21 cellular contexts compared by ENCODE assay signal in the genomic region with DNA sequence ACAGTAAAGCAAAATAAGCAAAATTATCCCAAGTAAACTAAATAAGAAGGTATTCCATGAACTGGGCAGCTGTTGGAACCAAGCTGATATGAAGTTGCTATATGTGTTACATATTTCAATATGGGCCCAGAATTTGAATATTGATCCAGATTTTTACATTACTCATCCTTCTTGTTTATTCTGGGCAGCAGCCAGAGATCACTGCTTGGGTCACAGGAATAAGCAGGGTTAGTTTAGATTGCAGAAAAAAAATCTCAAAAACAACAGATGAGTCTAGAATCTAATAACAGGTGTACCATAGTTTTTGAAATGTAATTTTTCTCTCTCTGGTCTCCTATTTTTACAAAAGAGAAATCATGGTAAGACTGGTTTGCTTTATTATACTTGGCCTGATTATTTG.
DNase-seq lines count a peak whose midpoint lies in the region; ATAC-seq, FAIRE-seq and TF ChIP-seq lines count a peak whose summit lies in the region.
"Had no signal": no experiment of that assay in that cellular context is flagged by ENCODE, and none has a peak within 500 bp of the region (broad histone marks: within the 10 kb centered on the region; RNA-seq: fewer than 3 reads in every experiment).

No MANE protein-coding gene starts in this region.

- TF ChIP-seq EP300 in A549 (IDR thresholded peaks at IDR 0.05) (no peak), K562 (IDR thresholded peaks at IDR 0.05; ENCODE audit: low read length) (no peak)

- H3K4me1 ChIP-seq in A549, result peaks cover 9% of the 10 kb centered on the region; the same call in 2 of the 3 replicates
- peaks cover 13 to 23% of the 10 kb centered on the region in 2 experiments; a peak in 3 of 4 replicates for H3K4me1 ChIP-seq in HCT116 (ENCODE audit: control insufficient read depth in 1 of 2, insufficient read depth in 2 of 2, low read length in 2 of 2)
- no peaks in the 10 kb centered on the region for H3K4me1 ChIP-seq in K562 (replicated peaks in 1 of 2; ENCODE audit: control insufficient read depth in 2 of 2, insufficient read depth in 2 of 2, low read length in 2 of 2)
- H3K4me1 ChIP-seq: HAP-1 had no signal

- intact Hi-C loops in HCT116 (cut with micrococcal nuclease), result no loop called here
- intact Hi-C loops in K562 (cut with micrococcal nuclease), result no loop called here

- RAD21 ChIA-PET in HCT116 (lab: Charles Lee; ENCODE audit: low non-redundant PET in 1 of 2, low total read pairs in 2 of 2, uncharacterized antibody in 2 of 2, unreplicated experiment in 2 of 2), result no interaction called here

- no peak for FAIRE-seq in A549 (lab: Jason Lieb, UNC)
- FAIRE-seq in K562 (lab: Jason Lieb, UNC), result no peak
- FAIRE-seq: D721Med, G401.6, GM12891, GM18507, HTR-8/SVneo had no signal

- TF ChIP-seq CTCF in A549 (IDR thresholded peaks at IDR 0.05) (no peak), HCT116 (IDR thresholded peaks at IDR 0.05 in 2 of 3, conservative IDR thresholded peaks at IDR 0.05 in 1 of 3; ENCODE audit: borderline replicate concordance in 1 of 3, insufficient read depth in 1 of 3, low read depth in 2 of 3, low read length in 2 of 3) (no peak), K562 (IDR thresholded peaks at IDR 0.05 in 2 of 3, conservative IDR thresholded peaks at IDR 0.05 in 1 of 3; ENCODE audit: insufficient read depth in 2 of 3, low read depth in 1 of 3, low read length in 3 of 3) (no peak)

- TF ChIP-seq POLR2A in A549 (IDR thresholded peaks at IDR 0.05; ENCODE audit: low read length), result no peak
- no peak for TF ChIP-seq POLR2A in HCT116 (IDR thresholded peaks at IDR 0.05; ENCODE audit: borderline replicate concordance, extremely low read depth, insufficient read depth, insufficient read length)
- TF ChIP-seq POLR2A in K562 (conservative IDR thresholded peaks at IDR 0.05), result no peak

- ATAC-seq in A549 (no peak), HCT116 (no peak), K562 (no peak), left lobe of liver (peak; percentile 59), HG02759 (IDR thresholded peaks at IDR 0.05; ENCODE audit: unreplicated experiment) (no peak), HG03025 (IDR thresholded peaks at IDR 0.05; ENCODE audit: low FRiP score, unreplicated experiment) (no peak)
- ATAC-seq: CD8-positive, alpha-beta T cell had no signal

- H3K36me3 ChIP-seq in HCT116 (ENCODE audit: control insufficient read depth in 1 of 2, insufficient read depth in 2 of 2, low read length in 2 of 2), result no peaks in the 10 kb centered on the region
- H3K36me3 ChIP-seq in K562 (ENCODE audit: control insufficient read depth, insufficient read depth, low read length), result no peaks in the 10 kb centered on the region
- H3K36me3 ChIP-seq: BLaER1 treated with 17β-estradiol and CSF1 and Interleukin-3, amounts not matched to agents 10 nM and 100 nM; HAP-1 had no signal

- H3K27ac ChIP-seq in A549, result peak overlapping the region; percentile 28 to 41; a peak in 3 of 6 replicates
- no peak overlapping the region for H3K27ac ChIP-seq in HCT116 (ENCODE audit: low read depth, low read length)
- H3K27ac ChIP-seq in K562 (ENCODE audit: extremely low read depth, low read depth, low read length), result no peak overlapping the region
- H3K27ac ChIP-seq: BLaER1 treated with 17β-estradiol and CSF1 and Interleukin-3, amounts not matched to agents 10 nM and 100 nM; GM23248; HL-60 had no signal

- no TSS peak for BruUV-seq in HCT116 (replicated peaks; lab: Mats Ljungman, UMichigan)
- no TSS peak for BruUV-seq in K562 (replicated peaks; lab: Mats Ljungman, UMichigan)

- no peaks in the 10 kb centered on the region for H3K79me2 ChIP-seq in HCT116 (ENCODE audit: insufficient read depth, low read length)
- no peaks in the 10 kb centered on the region for H3K79me2 ChIP-seq in K562 (ENCODE audit: control insufficient read depth, insufficient read depth, low read length)

- no peaks in the 10 kb centered on the region for H3K9me2 ChIP-seq in HCT116 (ENCODE audit: insufficient read depth)

- H3K4me3 ChIP-seq in A549 (no peak overlapping the region), HCT116 (replicated peaks in 1 of 2; ENCODE audit: low read depth in 1 of 2, low read length in 2 of 2) (no peak overlapping the region), K562 (no peak overlapping the region)
- H3K4me3 ChIP-seq: BLaER1 treated with 17β-estradiol and CSF1 and Interleukin-3, amounts not matched to agents 10 nM and 100 nM; GM23248; HAP-1 had no signal

- H3K4me2 ChIP-seq in A549 (peak overlapping the region; percentile 17; the same call in 1 of the 3 replicates), HCT116 (ENCODE audit: low read length) (no peak overlapping the region), K562 (ENCODE audit: insufficient read depth, low read length) (no peak overlapping the region)
- H3K4me2 ChIP-seq: BLaER1 treated with 17β-estradiol and CSF1 and Interleukin-3, amounts not matched to agents 10 nM and 100 nM had no signal

- POLR2A ChIA-PET in A549 (lab: Yijun Ruan, JAX) (no interaction called here), HCT116 (lab: Charles Lee) (no interaction called here), K562 (lab: Yijun Ruan, JAX) (no interaction called here)

- in situ Hi-C loops in K562 (cut with MboI), result no loop called here

- DNase-seq in A549 (ENCODE audit: low read depth in 1 of 2, low spot score in 1 of 2) (no peak), HCT116 (ENCODE audit: low read depth, low spot score) (no peak), K562 (ENCODE audit: extremely low read depth in 1 of 4, low spot score in 3 of 4) (no peak), left lobe of liver (ENCODE audit: low spot score) (no peak), cortex of kidney (lab: John Stamatoyannopoulos, UW) (no peak), NCI-H748 (lab: John Stamatoyannopoulos, UW; ENCODE audit: unreplicated experiment) (no peak)
- DNase-seq: 8988T; CD8-positive, alpha-beta T cell; GM23248; HFFc6; KG1 had no signal

- H3K9ac ChIP-seq in HCT116 (ENCODE audit: low read length) (no peak overlapping the region), K562 (ENCODE audit: insufficient read depth in 1 of 2, low read depth in 2 of 2, low read length in 2 of 2) (no peak overlapping the region)
- H3K9ac ChIP-seq: BLaER1 treated with 17β-estradiol and CSF1 and Interleukin-3, amounts not matched to agents 10 nM and 100 nM; GM23248 had no signal

- TF ChIP-seq RAD21 in A549 (conservative IDR thresholded peaks at IDR 0.05 in 1 of 2, IDR thresholded peaks at IDR 0.05 in 1 of 2) (no peak), HCT116 (IDR thresholded peaks at IDR 0.05; ENCODE audit: low read depth) (no peak), K562 (CRISPR knock-in tag; conservative IDR thresholded peaks at IDR 0.05 in 1 of 2, IDR thresholded peaks at IDR 0.05 in 1 of 2) (no peak)

- H3K27me3 ChIP-seq in HCT116 (ENCODE audit: insufficient read depth, low read length) (no peaks in the 10 kb centered on the region), K562 (ENCODE audit: control insufficient read depth in 2 of 2, insufficient read depth in 2 of 2, low read length in 2 of 2) (no peaks in the 10 kb centered on the region)
- H3K27me3 ChIP-seq: BLaER1 treated with 17β-estradiol and CSF1 and Interleukin-3, amounts not matched to agents 10 nM and 100 nM had no signal

- H3K9me1 ChIP-seq in K562 (ENCODE audit: control insufficient read depth, insufficient read depth, low read length), result no peaks in the 10 kb centered on the region

- peaks cover under 1% of the 10 kb centered on the region; the same call in 1 of the 3 replicates for H3K9me3 ChIP-seq in A549
- no peaks in the 10 kb centered on the region for H3K9me3 ChIP-seq in HCT116 (ENCODE audit: control insufficient read depth in 1 of 2, insufficient read depth in 1 of 2, low read depth in 1 of 2, low read length in 2 of 2)
- peaks cover 5% of the 10 kb centered on the region; the same call in 1 of the 2 replicates for H3K9me3 ChIP-seq in K562 (replicated peaks; ENCODE audit: control insufficient read depth, insufficient read depth, low read depth, low read length)
- H3K9me3 ChIP-seq: HAP-1 had no signal

- H2AFZ ChIP-seq in HCT116 (ENCODE audit: low read depth, low read length, poor library complexity, severe bottlenecking) (peak overlapping the region; percentile 71), K562 (ENCODE audit: low read depth, low read length) (no peak overlapping the region)
- H2AFZ ChIP-seq: GM23248 had no signal

- no peaks in the 10 kb centered on the region for H4K20me1 ChIP-seq in HCT116 (ENCODE audit: insufficient read depth)
- no peaks in the 10 kb centered on the region for H4K20me1 ChIP-seq in K562 (replicated peaks; ENCODE audit: control insufficient read depth, insufficient read depth, low read length)
- H4K20me1 ChIP-seq: BLaER1 treated with 17β-estradiol and CSF1 and Interleukin-3, amounts not matched to agents 10 nM and 100 nM had no signal

- CTCF ChIA-PET in A549 (lab: Yijun Ruan, JAX) (interaction anchor here (4.5 kb wide), 1 partner anchor 279 kb away, joined by 48 read pairs; no protein-coding TSS in a partner anchor), HCT116 (lab: Charles Lee) (no interaction called here), K562 (lab: Yijun Ruan, JAX; ENCODE audit: low intra/inter-chr PET ratio) (no interaction called here)

TF ChIP-seq in A549, 52 proteins besides CTCF, POLR2A, EP300 and RAD21 (continues in another document):
- TF ChIP-seq CBX8 (IDR thresholded peaks at IDR 0.05), result no peak
- TF ChIP-seq POLR2AphosphoS2 (conservative IDR thresholded peaks at IDR 0.05; ENCODE audit: low read length), result no peak

TF ChIP-seq in HCT116, 20 proteins besides CTCF, POLR2A, EP300 and RAD21 (continues in another document):
- no peak for TF ChIP-seq EZH2phosphoT487 (IDR thresholded peaks at IDR 0.05; ENCODE audit: borderline replicate concordance)
- TF ChIP-seq JUND (IDR thresholded peaks at IDR 0.05), result peak; percentile 13; the same call in 1 of the 2 replicates
- TF ChIP-seq SIN3A (IDR thresholded peaks at IDR 0.05; ENCODE audit: low read depth), result no peak
- no peak for TF ChIP-seq ZNF274 (IDR thresholded peaks at IDR 0.05; ENCODE audit: low read depth, low read length)
- TF ChIP-seq EGR1 (IDR thresholded peaks at IDR 0.05; ENCODE audit: low read depth), result no peak

TF ChIP-seq in K562, 482 proteins besides CTCF, POLR2A, EP300 and RAD21:
- TF ChIP-seq DPF2 (IDR thresholded peaks at IDR 0.05), result no peak
- TF ChIP-seq C11orf30 (IDR thresholded peaks at IDR 0.05; ENCODE audit: low read depth), result peak; percentile 15; the same call in 1 of the 2 replicates
- no peak for TF ChIP-seq ZNF444 (CRISPR knock-in tag; IDR thresholded peaks at IDR 0.05)
- TF ChIP-seq RBBP5 (IDR thresholded peaks at IDR 0.05; ENCODE audit: borderline replicate concordance, insufficient read depth, low read length, poor library complexity, severe bottlenecking), result no peak
- no peak for TF ChIP-seq KDM2B (CRISPR knock-in tag; IDR thresholded peaks at IDR 0.05)
- TF ChIP-seq GATAD2A (IDR thresholded peaks at IDR 0.05), result no peak
- no peak for TF ChIP-seq ZNF143 (CRISPR knock-in tag; IDR thresholded peaks at IDR 0.05)
TF ChIP-seq in K562: peak in this region for 1.

Comparison
In these comparisons a context has a peak if more than half of its experiments do, and no peak if none do; other contexts are left out.
1. H3K27ac ChIP-seq: peak in A549 (2 of 2); none in HCT116 (single experiment) and K562 (single experiment).